Comparison of ENCODE assay signal across 16 cellular contexts in genomic region chr15:77010312-77010686, GRCh38. TPM values are rescaled to one million over a fixed set of nuclear protein-coding genes. Genes with fewer than 3 reads are reported as not detected.
DNase-seq lines count a peak whose midpoint lies in the region; ATAC-seq and TF ChIP-seq lines count a peak whose summit lies in the region.
"Had no signal": no experiment of that assay in that cellular context is flagged by ENCODE, and none has a peak within 500 bp of the region (broad histone marks: within the 10 kb centered on the region; RNA-seq: fewer than 3 reads in every experiment).

No MANE protein-coding gene starts in this region.

- H3K27me3 Mint-ChIP-seq in activated naive CD4-positive, alpha-beta T cell treated with anti-CD3 and anti-CD28 coated beads, Interleukin-2, amount 50 U/mL, for 24 hours: no peaks in the 10 kb centered on the region
- H3K27me3 Mint-ChIP-seq in progenitor cell of endocrine pancreas: peaks cover 9% of the 10 kb centered on the region
- no peaks in the 10 kb centered on the region; the same call in 1 of the 2 replicates for H3K27me3 Mint-ChIP-seq in H9 (ENCODE audit: low read depth)

- no peak for TF ChIP-seq CTCF in body of pancreas (IDR thresholded peaks at IDR 0.05)
- TF ChIP-seq CTCF in progenitor cell of endocrine pancreas (IDR thresholded peaks at IDR 0.05; ENCODE audit: unreplicated experiment): no peak
- no peak for TF ChIP-seq CTCF in H9 (conservative IDR thresholded peaks at IDR 0.05)

- H3K27ac ChIP-seq in body of pancreas: no peak overlapping the region
- no peak overlapping the region for H3K27ac ChIP-seq in H9 (ENCODE audit: insufficient read length, low read depth, low read length)
- H3K27ac ChIP-seq: HL-60, lower lobe of right lung, SJCRH30, suprapubic skin had no signal

- no peak overlapping the region for H2BK5ac ChIP-seq in H9 (ENCODE audit: insufficient read length, low read length)

- H4K5ac ChIP-seq in H9 (ENCODE audit: insufficient read length, low read depth, low read length): no peak overlapping the region

- H3K79me2 ChIP-seq in H9 (ENCODE audit: insufficient read depth, low read length): no peaks in the 10 kb centered on the region

- ATAC-seq in body of pancreas: peak; percentile 15
- no peak for ATAC-seq in stimulated activated effector memory CD8-positive, alpha-beta T cell treated with anti-CD3 and anti-CD28 coated beads, Interleukin-12 subunit alpha, Interleukin-12 subunit beta, amount 100 ng/mL, for 72 hours
- ATAC-seq: lower lobe of right lung had no signal

- H3K4me1 ChIP-seq in body of pancreas (peaks cover 6% of the 10 kb centered on the region), H9 (ENCODE audit: insufficient read depth, low read length) (no peaks in the 10 kb centered on the region)

- H3K79me1 ChIP-seq in H9 (ENCODE audit: insufficient read depth, low read depth, low read length, poor library complexity, severe bottlenecking): no peaks in the 10 kb centered on the region

- peaks cover 2% of the 10 kb centered on the region for H3K36me3 Mint-ChIP-seq in activated naive CD4-positive, alpha-beta T cell treated with anti-CD3 and anti-CD28 coated beads, Interleukin-2, amount 50 U/mL, for 24 hours
- H3K36me3 Mint-ChIP-seq in stimulated activated effector memory CD8-positive, alpha-beta T cell treated with anti-CD3 and anti-CD28 coated beads, Interleukin-12 subunit alpha, Interleukin-12 subunit beta, amount 100 ng/mL, for 72 hours: peaks cover 79% of the 10 kb centered on the region
- H3K36me3 Mint-ChIP-seq in progenitor cell of endocrine pancreas (ENCODE audit: insufficient read depth): no peaks in the 10 kb centered on the region
- no peaks in the 10 kb centered on the region for H3K36me3 Mint-ChIP-seq in H9 (ENCODE audit: insufficient read depth in 1 of 3, low read depth in 3 of 3)

- 37 to 39% methylated on average over 4 of the region's 4 CpGs for WGBS in body of pancreas, 2 donors
- no CpG with 5 or more reads among the region's 4 CpGs for WGBS in H9 (ENCODE audit: extremely low coverage, insufficient read length, low lambda C conversion rate)

- no peak overlapping the region for H2AK5ac ChIP-seq in H9 (ENCODE audit: insufficient read length, low read length)

- no peak overlapping the region for H2BK120ac ChIP-seq in H9 (ENCODE audit: low read depth, low read length, poor library complexity, severe bottlenecking)

- H3K27me3 ChIP-seq in body of pancreas: no peaks in the 10 kb centered on the region
- H3K27me3 ChIP-seq in H9 (ENCODE audit: insufficient read depth, low read length): no peaks in the 10 kb centered on the region
- H3K27me3 ChIP-seq: SJCRH30, suprapubic skin had no signal

- no peak overlapping the region for H3T11ph ChIP-seq in H9 (ENCODE audit: low read length)

- H3K9me3 Mint-ChIP-seq in activated naive CD4-positive, alpha-beta T cell treated with anti-CD3 and anti-CD28 coated beads, Interleukin-2, amount 50 U/mL, for 24 hours: no peaks in the 10 kb centered on the region
- H3K9me3 Mint-ChIP-seq in stimulated activated effector memory CD8-positive, alpha-beta T cell treated with anti-CD3 and anti-CD28 coated beads, Interleukin-12 subunit alpha, Interleukin-12 subunit beta, amount 100 ng/mL, for 72 hours: no peaks in the 10 kb centered on the region
- H3K9me3 Mint-ChIP-seq in progenitor cell of endocrine pancreas (ENCODE audit: low read depth) (no peaks in the 10 kb centered on the region), H9 (no peaks in the 10 kb centered on the region)

- H3K36me3 ChIP-seq in body of pancreas (replicated peaks in 1 of 2; ENCODE audit: insufficient read depth in 1 of 2, low read depth in 2 of 2): no peaks in the 10 kb centered on the region
- H3K36me3 ChIP-seq: lower lobe of right lung, SJCRH30, suprapubic skin had no signal

- H4K8ac ChIP-seq in H9 (replicated peaks; ENCODE audit: insufficient read length, low read depth, low read length): no peak overlapping the region

- H3K4me1 Mint-ChIP-seq in activated naive CD4-positive, alpha-beta T cell treated with anti-CD3 and anti-CD28 coated beads, Interleukin-2, amount 50 U/mL, for 24 hours: peaks cover 84% of the 10 kb centered on the region
- peaks cover 87% of the 10 kb centered on the region for H3K4me1 Mint-ChIP-seq in stimulated activated effector memory CD8-positive, alpha-beta T cell treated with anti-CD3 and anti-CD28 coated beads, Interleukin-12 subunit alpha, Interleukin-12 subunit beta, amount 100 ng/mL, for 72 hours
- H3K4me1 Mint-ChIP-seq in progenitor cell of endocrine pancreas (ENCODE audit: low read depth) (no peaks in the 10 kb centered on the region), H9 (0 out of 4 replicates have a peak, but pooled peaks cover 0 to 4% of the 10 kb centered on the region in 2 experiments)

- H3K4me3 Mint-ChIP-seq in activated naive CD4-positive, alpha-beta T cell treated with anti-CD3 and anti-CD28 coated beads, Interleukin-2, amount 50 U/mL, for 24 hours: no peak overlapping the region
- H3K4me3 Mint-ChIP-seq in stimulated activated effector memory CD8-positive, alpha-beta T cell treated with anti-CD3 and anti-CD28 coated beads, Interleukin-12 subunit alpha, Interleukin-12 subunit beta, amount 100 ng/mL, for 72 hours: peak overlapping the region; percentile 21
- H3K4me3 Mint-ChIP-seq in progenitor cell of endocrine pancreas (ENCODE audit: low read depth) (no peak overlapping the region), H9 (no peak overlapping the region)

- H3K23me2 ChIP-seq in H9 (ENCODE audit: insufficient read length, low read depth, low read length, poor library complexity, severe bottlenecking): no peaks in the 10 kb centered on the region

- no peak overlapping the region for H2BK15ac ChIP-seq in H9 (ENCODE audit: low read depth, low read length)

- no peaks in the 10 kb centered on the region for H3K9me3 ChIP-seq in body of pancreas
- no peaks in the 10 kb centered on the region for H3K9me3 ChIP-seq in H9 (ENCODE audit: control insufficient read depth, low read depth, low read length)
- H3K9me3 ChIP-seq: lower lobe of right lung, suprapubic skin had no signal

- H3K9ac ChIP-seq in H9 (ENCODE audit: extremely low read depth, insufficient read length, low read length): no peak overlapping the region

- DNase-seq in activated naive CD4-positive, alpha-beta T cell treated with Interleukin-2 at 50 U/mL for 16 hours: no peak
- DNase-seq in NCI-H2196 treated with DMSO at 0.1 percent for 48 hours (lab: John Stamatoyannopoulos, UW; ENCODE audit: unreplicated experiment): peak; percentile 35
- DNase-seq in body of pancreas: peak in 1 of 4 donors; percentile 44
- no peak for DNase-seq in stimulated activated effector memory CD8-positive, alpha-beta T cell treated with anti-CD3 and anti-CD28 coated beads, Interleukin-12 subunit alpha, Interleukin-12 subunit beta, amount 100 ng/mL, for 72 hours (ENCODE audit: low spot score in 2 of 2)
- DNase-seq in progenitor cell of endocrine pancreas (ENCODE audit: low spot score, unreplicated experiment): no peak
- DNase-seq in H9: no peak
- no peak for DNase-seq in DMS79 (lab: John Stamatoyannopoulos, UW)
- DNase-seq: DMS153, KBM-7, lower lobe of right lung, NCI-H1092 treated with DMSO at 0.1 percent for 48 hours, SJCRH30 had no signal

- no peak overlapping the region for H3K18ac ChIP-seq in H9 (ENCODE audit: insufficient read length, low read depth, low read length)

- H3K4me3 ChIP-seq in body of pancreas: no peak overlapping the region
- H3K4me3 ChIP-seq: lower lobe of right lung, SJCRH30, suprapubic skin had no signal

- intact Hi-C loops in body of pancreas (cut with DNase I): no loop called here

- TF ChIP-seq POLR2A in body of pancreas (IDR thresholded peaks at IDR 0.05): no peak

- no peak overlapping the region for H3K23ac ChIP-seq in H9 (ENCODE audit: insufficient read length, low read depth, low read length)

- H2AFZ ChIP-seq in H9 (ENCODE audit: low read length): no peak overlapping the region

- H2BK12ac ChIP-seq in H9 (ENCODE audit: insufficient read length, low read depth, low read length): no peak overlapping the region

- no peak overlapping the region for H4K91ac ChIP-seq in H9 (ENCODE audit: insufficient read length, low read depth, low read length)

- peak overlapping the region; percentile 90 for H3K27ac Mint-ChIP-seq in activated naive CD4-positive, alpha-beta T cell treated with anti-CD3 and anti-CD28 coated beads, Interleukin-2, amount 50 U/mL, for 24 hours
- peak overlapping the region; percentile 91 for H3K27ac Mint-ChIP-seq in stimulated activated effector memory CD8-positive, alpha-beta T cell treated with anti-CD3 and anti-CD28 coated beads, Interleukin-12 subunit alpha, Interleukin-12 subunit beta, amount 100 ng/mL, for 72 hours
- H3K27ac Mint-ChIP-seq in progenitor cell of endocrine pancreas: no peak overlapping the region
- H3K27ac Mint-ChIP-seq in H9: no peak overlapping the region; a peak in 1 of 7 replicates

- no peak overlapping the region for H3K56ac ChIP-seq in H9 (ENCODE audit: insufficient read length, low read depth, low read length)

- no peak overlapping the region for H3K4me2 ChIP-seq in H9 (ENCODE audit: insufficient read depth, insufficient read length, low read length)

- H2BK20ac ChIP-seq in H9 (ENCODE audit: low read depth, low read length, poor library complexity, severe bottlenecking): no peak overlapping the region

- H3K4ac ChIP-seq in H9 (ENCODE audit: low read depth, low read length): no peak overlapping the region

- H4K20me1 ChIP-seq in H9 (ENCODE audit: control insufficient read depth, insufficient read depth, insufficient read length): no peaks in the 10 kb centered on the region

- no peak overlapping the region for H3K14ac ChIP-seq in H9 (ENCODE audit: insufficient read depth, low read length)

RNA-seq across cellular contexts. Expression of gene PSTPIP1, which starts 15.4 kb away (rescaled TPM):
- total RNA-seq in body of pancreas (1 to 10 TPM; 3.3 to 3.6 TPM), progenitor cell of endocrine pancreas (not detected in 2 replicates), H9 (2021) (1.1 and 1.8 TPM in 2 replicates)
- total RNA-seq: fibroblast of villous mesenchyme had no signal

Comparison
In these comparisons a context has a peak if more than half of its experiments do, and no peak if none do; other contexts are left out.
1. H3K27ac Mint-ChIP-seq: peak in activated naive CD4-positive, alpha-beta T cell treated with anti-CD3 and anti-CD28 coated beads, Interleukin-2, amount 50 U/mL, for 24 hours (single experiment) and stimulated activated effector memory CD8-positive, alpha-beta T cell treated with anti-CD3 and anti-CD28 coated beads, Interleukin-12 subunit alpha, Interleukin-12 subunit beta, amount 100 ng/mL, for 72 hours (single experiment); none in progenitor cell of endocrine pancreas (single experiment) and H9 (0 of 3).